ENCODE assay signal across 8 cellular contexts in the genomic region with DNA sequence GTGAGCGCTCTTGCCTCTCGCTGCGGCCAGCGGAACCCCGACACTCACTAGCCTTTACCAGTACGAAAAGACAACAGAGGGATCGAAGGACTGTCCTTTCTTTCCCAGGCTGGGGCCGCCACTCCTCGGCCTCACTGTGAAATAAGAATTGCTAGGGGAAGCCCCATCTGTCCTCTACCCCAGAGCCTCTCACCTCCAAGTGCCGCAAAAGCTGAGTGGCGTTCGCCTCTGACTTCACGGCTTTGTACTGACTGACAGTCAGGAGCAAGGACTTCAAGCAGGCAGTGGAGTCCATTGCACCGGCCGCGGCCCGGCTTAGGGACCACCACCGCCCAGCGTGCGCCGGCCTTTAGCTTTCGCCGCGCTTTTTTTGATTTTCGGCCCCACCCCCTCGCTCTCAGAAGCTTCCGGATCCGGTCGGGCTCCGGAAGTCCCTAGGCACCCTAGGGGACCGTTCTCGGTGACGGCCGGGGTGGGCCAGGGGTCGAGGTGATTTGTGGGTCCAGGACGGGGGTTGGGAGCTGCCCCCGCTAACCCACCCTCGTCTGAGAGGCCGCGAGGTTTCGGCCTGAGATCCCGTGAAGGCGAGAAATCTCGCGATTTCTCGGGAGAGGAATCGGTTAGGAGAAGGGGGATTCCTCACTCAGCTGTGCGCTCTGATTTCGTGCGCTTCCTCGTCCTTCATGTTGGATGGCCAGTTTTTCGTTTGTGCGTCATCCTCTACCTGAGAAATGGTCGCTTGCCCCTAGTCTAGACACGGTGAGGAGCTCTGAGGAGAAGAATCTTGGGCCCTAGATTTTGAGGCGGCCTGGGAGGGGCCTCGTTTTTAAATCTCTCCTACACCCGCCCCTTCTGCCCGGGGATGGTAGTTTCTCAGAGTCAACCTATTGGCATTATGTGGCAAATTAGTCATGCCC. TPM values are rescaled to one million over a fixed set of nuclear protein-coding genes. Genes with fewer than 3 reads are reported as not detected.
DNase-seq lines count a peak whose midpoint lies in the region; ATAC-seq and TF ChIP-seq lines count a peak whose summit lies in the region.

Gene CIP2A (minus strand): TSS at position 358 of the 917 bp plus-strand sequence. CDS start 63 bp downstream, at position 295.
A gene with protein sequence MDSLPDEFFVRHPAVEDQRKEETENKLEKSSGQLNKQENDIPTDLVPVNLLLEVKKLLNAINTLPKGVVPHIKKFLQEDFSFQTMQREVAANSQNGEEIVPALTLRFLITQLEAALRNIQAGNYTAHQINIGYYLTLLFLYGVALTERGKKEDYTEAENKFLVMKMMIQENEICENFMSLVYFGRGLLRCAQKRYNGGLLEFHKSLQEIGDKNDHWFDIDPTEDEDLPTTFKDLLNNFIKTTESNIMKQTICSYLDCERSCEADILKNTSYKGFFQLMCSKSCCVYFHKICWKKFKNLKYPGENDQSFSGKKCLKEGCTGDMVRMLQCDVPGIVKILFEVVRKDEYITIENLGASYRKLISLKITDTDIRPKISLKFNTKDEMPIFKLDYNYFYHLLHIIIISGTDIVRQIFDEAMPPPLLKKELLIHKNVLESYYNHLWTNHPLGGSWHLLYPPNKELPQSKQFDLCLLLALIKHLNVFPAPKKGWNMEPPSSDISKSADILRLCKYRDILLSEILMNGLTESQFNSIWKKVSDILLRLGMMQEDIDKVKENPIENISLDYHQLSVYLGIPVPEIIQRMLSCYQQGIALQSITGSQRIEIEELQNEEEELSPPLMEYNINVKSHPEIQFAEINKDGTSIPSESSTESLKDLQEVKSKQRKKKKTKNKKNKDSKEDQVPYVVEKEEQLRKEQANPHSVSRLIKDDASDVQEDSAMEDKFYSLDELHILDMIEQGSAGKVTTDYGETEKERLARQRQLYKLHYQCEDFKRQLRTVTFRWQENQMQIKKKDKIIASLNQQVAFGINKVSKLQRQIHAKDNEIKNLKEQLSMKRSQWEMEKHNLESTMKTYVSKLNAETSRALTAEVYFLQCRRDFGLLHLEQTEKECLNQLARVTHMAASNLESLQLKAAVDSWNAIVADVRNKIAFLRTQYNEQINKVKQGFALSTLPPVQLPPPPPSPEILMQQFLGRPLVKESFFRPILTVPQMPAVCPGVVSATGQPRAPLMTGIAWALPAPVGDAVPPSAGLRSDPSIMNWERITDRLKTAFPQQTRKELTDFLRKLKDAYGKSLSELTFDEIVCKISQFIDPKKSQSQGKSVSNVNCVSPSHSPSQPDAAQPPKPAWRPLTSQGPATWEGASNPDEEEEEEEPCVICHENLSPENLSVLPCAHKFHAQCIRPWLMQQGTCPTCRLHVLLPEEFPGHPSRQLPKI (plus strand): TSS at position 642 of the 917 bp plus-strand sequence. CDS start 15,685 bp downstream, outside the sequence.

- DNase-seq in GM13977 (ENCODE audit: low spot score): peak; percentile 81
- DNase-seq in NCI-H146 (lab: John Stamatoyannopoulos, UW): peak; percentile 99
- peak; percentile 68 to 88 (median 80) for DNase-seq in T-cell
- DNase-seq in adrenal gland: peak; percentile 81 to 92 (median 87)
- DNase-seq in heart left ventricle: peak; percentile 86 to 91 (median 89)
- DNase-seq in trophoblast cell: peak; percentile 80 to 94
- peak; percentile 81 for DNase-seq in transverse colon

- no peaks in the 10 kb centered on the region for H3K9me3 ChIP-seq in adrenal gland (replicated peaks in 1 of 3)
- H3K9me3 ChIP-seq in heart left ventricle: no peaks in the 10 kb centered on the region
- no peaks in the 10 kb centered on the region for H3K9me3 ChIP-seq in trophoblast cell (ENCODE audit: insufficient read depth, low read depth, low read length)
- H3K9me3 ChIP-seq in transverse colon: no peaks in the 10 kb centered on the region

- H2BK12ac ChIP-seq in trophoblast cell (ENCODE audit: low read length): no peak within 1 kb of the TSS

- no peaks in the 10 kb centered on the region for H3K27me3 ChIP-seq in adrenal gland
- H3K27me3 ChIP-seq in heart left ventricle: no peaks in the 10 kb centered on the region
- no peaks in the 10 kb centered on the region for H3K27me3 ChIP-seq in trophoblast cell (ENCODE audit: insufficient read depth, low read length)
- H3K27me3 ChIP-seq in transverse colon: no peaks in the 10 kb centered on the region

- peak within 1 kb of the TSS; percentile 80 for H2AFZ ChIP-seq in trophoblast cell (ENCODE audit: insufficient read depth, low read length, poor library complexity)

- TF ChIP-seq POLR2A in adrenal gland (IDR thresholded peaks at IDR 0.05) (peak; percentile 68 to 72), heart left ventricle (IDR thresholded peaks at IDR 0.05) (peak in 1 of 2 donors; percentile 72), transverse colon (IDR thresholded peaks at IDR 0.05) (peak; percentile 74)

- H3K36me3 Mint-ChIP-seq in T-cell: peaks cover 3% of the 10 kb centered on the region

- in situ Hi-C loops in GM13977 (cut with MboI; ENCODE audit: low pct_unique_long_range_greater_than_20kb, low sequenced_read_pairs, unreplicated experiment) (no loop called here), transverse colon (cut with MboI; ENCODE audit: low pct_ligation_motif_present in 1 of 4, low pct_unique_long_range_greater_than_20kb in 1 of 4, low sequenced_read_pairs in 3 of 4) (no loop called here)

- H3K79me1 ChIP-seq in trophoblast cell (ENCODE audit: low read length): peaks cover 6% of the 10 kb centered on the region

- H3K27ac ChIP-seq in adrenal gland: peak within 1 kb of the TSS; percentile 48 to 95 (median 90)
- peak within 1 kb of the TSS; percentile 84 to 95 (median 90) for H3K27ac ChIP-seq in heart left ventricle
- H3K27ac ChIP-seq in trophoblast cell (ENCODE audit: low read depth, low read length): peak within 1 kb of the TSS; percentile 92
- peak within 1 kb of the TSS; percentile 88 to 96 (median 93) for H3K27ac ChIP-seq in transverse colon

- H3K18ac ChIP-seq in trophoblast cell (ENCODE audit: low read length): peak within 1 kb of the TSS; percentile 77

- POLR2A ChIA-PET in T-cell (lab: Charles Lee): interaction anchor here (0.5 to 2.9 kb wide), 14 partner anchors 9 to 1065 kb away, joined by 3 to 53 read pairs (median 4); partner anchors contain the start of gene TRAT1 (in 1 of the 2)

- H3K4me1 Mint-ChIP-seq in T-cell: peaks cover 31 to 40% (median 35%) of the 10 kb centered on the region in 3 donors

- H3K9me3 Mint-ChIP-seq in T-cell: no peaks in the 10 kb centered on the region

- H3K27ac Mint-ChIP-seq in T-cell: peak within 1 kb of the TSS; percentile 98

- no peak within 1 kb of the TSS for H2AK5ac ChIP-seq in trophoblast cell (ENCODE audit: low read length)

- peak within 1 kb of the TSS; percentile 96 for H3K9ac ChIP-seq in trophoblast cell (ENCODE audit: low read length)

- intact Hi-C loops in adrenal gland (cut with DNase I) (no loop called here), heart left ventricle (cut with DNase I) (loop anchor here in 2 of 10 donors (10.0 kb wide), 1 partner anchor 365 kb away; the partner anchor contains the start of gene IFT57 (in 2 of the 2)), transverse colon (cut with DNase I; ENCODE audit: low total_unique reads) (no loop called here)

- H4K91ac ChIP-seq in trophoblast cell (ENCODE audit: low read depth, low read length): peak within 1 kb of the TSS; percentile 46

- peak within 1 kb of the TSS; percentile 45 for H2BK120ac ChIP-seq in trophoblast cell (ENCODE audit: insufficient read depth, low read length, poor library complexity)

- peaks cover 1% of the 10 kb centered on the region for H3K79me2 ChIP-seq in trophoblast cell (ENCODE audit: control insufficient read depth, insufficient read depth, low read length, poor library complexity)

- peak within 1 kb of the TSS; percentile 21 for H3K23ac ChIP-seq in trophoblast cell (ENCODE audit: low read length)

- peak within 1 kb of the TSS; percentile 87 for H4K8ac ChIP-seq in trophoblast cell (ENCODE audit: low read depth, low read length)

- H3K36me3 ChIP-seq in adrenal gland (replicated peaks in 1 of 2) (no peaks in the 10 kb centered on the region), heart left ventricle (peaks cover 0 to 6% (median 0%) of the 10 kb centered on the region in 9 donors), trophoblast cell (ENCODE audit: control insufficient read depth in 1 of 2, insufficient read depth in 2 of 2, low read length in 2 of 2) (no peaks in the 10 kb centered on the region), transverse colon (no peaks in the 10 kb centered on the region)

- TF ChIP-seq EP300 in transverse colon (IDR thresholded peaks at IDR 0.05; ENCODE audit: low read depth): no peak

- H3K4me3 ChIP-seq in adrenal gland (peak within 1 kb of the TSS; percentile 7 to 80 (median 62)), heart left ventricle (peak within 1 kb of the TSS; percentile 62 to 90 (median 76)), trophoblast cell (ENCODE audit: low read depth, low read length) (peak within 1 kb of the TSS; percentile 91), transverse colon (peak within 1 kb of the TSS; percentile 66 to 94 (median 78))

- H3K27me3 Mint-ChIP-seq in T-cell: no peaks in the 10 kb centered on the region

- CTCF ChIA-PET in T-cell (lab: Charles Lee): interaction anchor here (0.6 to 3.2 kb wide), 14 partner anchors 8 to 661 kb away, joined by 3 to 39 read pairs (median 3); no protein-coding TSS in a partner anchor

- WGBS in adrenal gland, 4 donors: 0 to 1% (median 0%) methylated on average over 25 to 59 of the region's 59 CpGs
- WGBS in heart left ventricle, 4 donors: 0 to 1% (median 1%) methylated on average over 37 to 59 of the region's 59 CpGs
- WGBS in trophoblast cell (ENCODE audit: extremely low coverage, insufficient coverage, insufficient read length): no CpG with 5 or more reads among the region's 59 CpGs
- WGBS in transverse colon (ENCODE audit: low coverage in 1 of 2), 2 donors: 0 to 1% methylated on average over 15 to 40 of the region's 59 CpGs

- peak within 1 kb of the TSS; percentile 94 to 99 (median 95) for H3K4me3 Mint-ChIP-seq in T-cell

- H2BK5ac ChIP-seq in trophoblast cell (ENCODE audit: low read depth, low read length, poor library complexity): peak within 1 kb of the TSS; percentile 70

- peaks cover 3 to 23% of the 10 kb centered on the region in 2 donors for H3K4me1 ChIP-seq in adrenal gland (replicated peaks in 1 of 2)
- H3K4me1 ChIP-seq in heart left ventricle: peaks cover 0 to 30% (median 10%) of the 10 kb centered on the region in 12 donors
- H3K4me1 ChIP-seq in trophoblast cell (ENCODE audit: control insufficient read depth in 1 of 2, insufficient read depth in 2 of 2, low read length in 2 of 2): peaks cover 0 to 3% of the 10 kb centered on the region in 2 experiments
- peaks cover 0 to 22% (median 10%) of the 10 kb centered on the region in 4 donors for H3K4me1 ChIP-seq in transverse colon

- peak within 1 kb of the TSS; percentile 54 for H3K14ac ChIP-seq in trophoblast cell (ENCODE audit: low read length)

- H3K4me2 ChIP-seq in trophoblast cell (ENCODE audit: low read length): peak within 1 kb of the TSS; percentile 89

- peak within 1 kb of the TSS; percentile 57 for H4K12ac ChIP-seq in trophoblast cell (ENCODE audit: low read depth, low read length)

- H3K4ac ChIP-seq in trophoblast cell (ENCODE audit: low read depth, low read length): peak within 1 kb of the TSS; percentile 5

- peak; percentile 88 for ATAC-seq in HG02870 (IDR thresholded peaks at IDR 0.05; ENCODE audit: unreplicated experiment)
- peak; percentile 79 to 82 (median 80) for ATAC-seq in T-cell (replicated peaks in 1 of 4)
- peak; percentile 98 to 99 (median 98) for ATAC-seq in heart left ventricle

- no peak for TF ChIP-seq CTCF in GM13977 (IDR thresholded peaks at IDR 0.05; ENCODE audit: extremely low read depth, insufficient read depth, missing control alignments)
- TF ChIP-seq CTCF in adrenal gland (IDR thresholded peaks at IDR 0.05): peak in 3 of 6 experiments; percentile 12 to 41 (median 18)
- TF ChIP-seq CTCF in heart left ventricle (IDR thresholded peaks at IDR 0.05): no peak
- peak in 2 of 5 experiments; percentile 9 to 24 for TF ChIP-seq CTCF in transverse colon (IDR thresholded peaks at IDR 0.05)

RNA-seq across cellular contexts. Expression of gene CIP2A, which starts in this region (rescaled TPM):
- total RNA-seq in T-cell (1 to 10 TPM; 2.5 to 5.1 (median 4.5) TPM), adrenal gland (10 to 100 TPM in 1 of 8 donors, 1 to 10 TPM in 7; 1.9 to 16.6 (median 3.7) TPM), heart left ventricle (1 to 10 TPM in 8 of 9 donors, under 1 TPM in 1; 0.94 to 4.7 (median 1.3) TPM), transverse colon (1 to 10 TPM in 3 of 4 donors, under 1 TPM in 1; 0.40 to 3.2 (median 2.0) TPM)
- polyA plus RNA-seq in adrenal gland (1 to 10 TPM in 2 of 3 donors, under 1 TPM in 1; 0.97 to 3.1 (median 1.1) TPM), heart left ventricle (1 to 10 TPM in 1 of 2 donors, under 1 TPM in 1; 0.19 to 1.1 TPM)
- polyA plus RNA-seq in trophoblast cell (2013): 15.2 and 15.6 TPM in 2 replicates

RNA-seq across cellular contexts. Expression of the second gene that starts in this region (rescaled TPM):
- 10 to 100 TPM in 4 of 5 donors, 1 to 10 TPM in 1; 9.3 to 19.9 (median 10.9) TPM for total RNA-seq in T-cell
- 10 to 100 TPM in 6 of 8 donors, 1 to 10 TPM in 2; 9.6 to 25.7 (median 14.2) TPM for total RNA-seq in adrenal gland
- polyA plus RNA-seq in adrenal gland: 10 to 100 TPM in 2 of 3 donors, 1 to 10 TPM in 1; 8.9 to 17.2 (median 13.4) TPM
- 10 to 100 TPM in 8 of 9 donors, 1 to 10 TPM in 1; 8.6 to 24.9 (median 20.9) TPM for total RNA-seq in heart left ventricle
- 1 to 10 TPM; 3.8 to 5.2 TPM for polyA plus RNA-seq in heart left ventricle
- polyA plus RNA-seq in trophoblast cell (2013): 13.6 and 15.1 TPM in 2 replicates
- total RNA-seq in transverse colon: 1 to 10 TPM; 1.5 to 7.4 (median 4.1) TPM

Comparison
In these comparisons a context has a peak if more than half of its experiments do, and no peak if none do; other contexts are left out.
1. Peak in every context shown above with its lines: DNase-seq, ATAC-seq, H3K4me3 ChIP-seq and H3K27ac ChIP-seq.